Comparison of ENCODE assay signal across 26 cellular contexts in the genomic region with DNA sequence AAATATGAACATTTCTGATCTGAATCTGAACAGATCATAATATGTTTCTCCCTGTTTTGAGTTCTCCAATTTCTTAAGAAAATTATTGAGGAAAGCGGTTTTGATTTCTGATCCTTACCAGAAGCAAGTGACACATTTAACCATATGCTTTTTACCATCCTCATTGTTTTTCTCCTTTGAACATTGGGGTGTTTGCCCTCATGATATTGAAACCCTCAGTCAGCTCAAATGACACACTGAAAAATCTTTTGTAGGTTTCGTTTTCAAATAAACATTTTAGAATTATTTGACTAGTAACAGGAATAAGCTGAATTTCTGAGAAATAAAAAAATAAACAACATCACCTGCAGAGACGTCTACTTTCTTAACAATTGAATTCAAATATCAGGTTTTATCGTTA.
"Had no signal": no experiment of that assay in that cellular context is flagged by ENCODE, and none has a peak within 500 bp of the region (broad histone marks: within the 10 kb centered on the region; RNA-seq: fewer than 3 reads in every experiment).

No MANE protein-coding gene starts in this region.

- H3K4me1 ChIP-seq: stomach, suprapubic skin, testis, thyroid gland, tibial artery, tibial nerve, transverse colon, upper lobe of left lung, upper lobe of right lung, uterus, vagina had no signal

- H3K27ac ChIP-seq: stomach, suprapubic skin, testis, thoracic aorta, thyroid gland, tibial artery, tibial nerve, transverse colon, upper lobe of left lung, upper lobe of right lung, uterus, vagina had no signal

- H3K9me3 ChIP-seq: suprapubic skin, testis, thoracic aorta, thyroid gland, tibial artery, transverse colon, upper lobe of left lung, upper lobe of right lung, uterus, vagina had no signal

- H3K36me3 ChIP-seq: stomach, suprapubic skin, thoracic aorta, thyroid gland, tibial artery, tibial nerve, transverse colon, upper lobe of left lung, upper lobe of right lung, uterus, vagina had no signal

- DNase-seq: stimulated activated CD4-positive, alpha-beta T cell treated with anti-CD3 and anti-CD28 coated beads, Interleukin-2, amount 100 ng/mL, for 48 hours; stimulated activated CD4-positive, alpha-beta T cell treated with anti-CD3 and anti-CD28 coated beads, Interleukin-4, amount 100 ng/mL, for 1 hour; stimulated activated CD4-positive, alpha-beta T cell treated with anti-CD3 and anti-CD28 coated beads, Interleukin-4, amount 100 ng/mL, for 24 hours; stimulated activated CD4-positive, alpha-beta T cell treated with anti-CD3 and anti-CD28 coated beads, Interleukin-4, amount 100 ng/mL, for 4 hours; stimulated activated CD8-positive, alpha-beta memory T cell treated with anti-CD3 and anti-CD28 coated beads, Interleukin-4, amount 100 ng/mL, for 48 hours; stimulated activated naive B cell treated with anti-CD40 and anti-IgM and Interleukin-4, amounts not matched to agents 10 μg/mL and 1 μg/mL and 100 μg/mL, for 72 hours; stimulated activated naive CD4-positive, alpha-beta T cell; stimulated activated naive CD4-positive, alpha-beta T cell treated with Interleukin-2 at 50 U/mL for 16 hours; stimulated activated naive CD8-positive, alpha-beta T cell treated with anti-CD3 and anti-CD28 coated beads, Interleukin-15, amount 100 ng/mL, for 72 hours; stimulated activated naive CD8-positive, alpha-beta T cell treated with anti-CD3 and anti-CD28 coated beads, Interleukin-15, Interleukin-2, amounts not matched to agents 100 U/mL and 50 U/mL, for 24 hours; stomach; substantia nigra; testis; thyroid gland; tibial artery; transverse colon; trophoblast cell; upper lobe of left lung; upper lobe of right lung; uterus had no signal

- H3K27me3 ChIP-seq: stomach, suprapubic skin, testis, thyroid gland, tibial artery, tibial nerve, transverse colon, upper lobe of left lung, upper lobe of right lung, uterus, vagina had no signal

- H3K4me3 ChIP-seq: stomach, suprapubic skin, testis, thoracic aorta, thyroid gland, tibial artery, tibial nerve, transverse colon, upper lobe of left lung, upper lobe of right lung, uterus, vagina had no signal

- ATAC-seq: stimulated activated effector memory CD8-positive, alpha-beta T cell treated with anti-CD3 and anti-CD28 coated beads, Interleukin-12 subunit alpha, Interleukin-12 subunit beta, amount 100 ng/mL, for 72 hours; stimulated activated memory B cell treated with anti-CD40 and anti-IgM and Interleukin-4, amounts not matched to agents 10 μg/mL and 1 μg/mL and 100 μg/mL, for 72 hours; stimulated activated naive B cell treated with anti-CD40 and anti-IgM and Interleukin-4, amounts not matched to agents 10 μg/mL and 1 μg/mL and 100 μg/mL, for 72 hours; stimulated activated naive CD8-positive, alpha-beta T cell treated with anti-CD3 and anti-CD28 coated beads, Interleukin-15, amount 100 ng/mL, for 72 hours; stimulated activated naive CD8-positive, alpha-beta T cell treated with anti-CD3 and anti-CD28 coated beads, Interleukin-15, Interleukin-2, amounts not matched to agents 100 U/mL and 50 U/mL, for 24 hours; upper lobe of right lung had no signal
